ENCODE assay signal across 26 cellular contexts in genomic region chr2:181896286-181896685, GRCh38. TPM values are rescaled to one million over a fixed set of nuclear protein-coding genes. Genes with fewer than 3 reads are reported as not detected.
DNase-seq lines count a peak whose midpoint lies in the region; ATAC-seq, FAIRE-seq and TF ChIP-seq lines count a peak whose summit lies in the region.
"Had no signal": no experiment of that assay in that cellular context is flagged by ENCODE, and none has a peak within 500 bp of the region (broad histone marks: within the 10 kb centered on the region; RNA-seq: fewer than 3 reads in every experiment).

No MANE protein-coding gene starts in this region.

- TF ChIP-seq RAD21 in SK-N-SH (IDR thresholded peaks at IDR 0.05; ENCODE audit: low read length) = no peak

- TF ChIP-seq POLR2A in endothelial cell of umbilical vein (IDR thresholded peaks at IDR 0.05; ENCODE audit: low read depth, low read length) = no peak
- TF ChIP-seq POLR2A in tibial nerve (IDR thresholded peaks at IDR 0.05) = no peak

- H3K9me3 ChIP-seq in SK-N-SH (no peaks in the 10 kb centered on the region), endothelial cell of umbilical vein (replicated peaks; ENCODE audit: control insufficient read depth, insufficient read depth, low read length) (no peaks in the 10 kb centered on the region), mucosa of descending colon (no peaks in the 10 kb centered on the region), tibial nerve (no peaks in the 10 kb centered on the region)
- H3K9me3 ChIP-seq: ovary, SJCRH30 had no signal

- FAIRE-seq in endothelial cell of umbilical vein (lab: Jason Lieb, UNC) = no peak
- no peak for FAIRE-seq in D721Med (lab: Jason Lieb, UNC)
- FAIRE-seq: GM19239 had no signal

- 88% methylated on average over 1 of the region's 1 CpG for WGBS in SK-N-SH (ENCODE audit: low lambda C conversion rate)
- 38 to 39% methylated on average over 1 of the region's 1 CpG for WGBS in tibial nerve, 2 donors

- POLR2A ChIA-PET in SK-N-SH (lab: Yijun Ruan, JAX) (no interaction called here), endothelial cell of umbilical vein (lab: Charles Lee) (no interaction called here)

- BruUV-seq in endothelial cell of umbilical vein (replicated peaks; lab: Mats Ljungman, UMichigan) = no TSS peak

- H3F3A ChIP-seq in SK-N-SH (replicated peaks; ENCODE audit: insufficient read depth) = peaks cover under 1% of the 10 kb centered on the region

- peak overlapping the region in 1 of 2 experiments; percentile 5; a peak in 1 of 4 replicates for H3K4me3 ChIP-seq in SK-N-SH (ENCODE audit: low read depth in 2 of 2, low read length in 1 of 2)
- no peak overlapping the region for H3K4me3 ChIP-seq in endothelial cell of umbilical vein (replicated peaks in 1 of 3; ENCODE audit: insufficient read depth in 1 of 3, low read depth in 1 of 3, low read length in 3 of 3)
- peak overlapping the region; percentile 4 for H3K4me3 ChIP-seq in mucosa of descending colon
- peak overlapping the region in 1 of 4 donors; percentile 69 for H3K4me3 ChIP-seq in tibial nerve
- H3K4me3 ChIP-seq: ovary, SJCRH30 had no signal

- peak overlapping the region; percentile 8 for H3K4me2 ChIP-seq in SK-N-SH
- peak overlapping the region; percentile 100 for H3K4me2 ChIP-seq in endothelial cell of umbilical vein (ENCODE audit: insufficient read depth, low read length)

- TF ChIP-seq EP300 in SK-N-SH (IDR thresholded peaks at IDR 0.05; ENCODE audit: borderline replicate concordance in 1 of 2, low read depth in 1 of 2, low read length in 1 of 2) (no peak), tibial nerve (IDR thresholded peaks at IDR 0.05) (no peak)

- DNase-seq in SK-N-SH (no peak), endothelial cell of umbilical vein (ENCODE audit: low read depth, low spot score) (no peak), mucosa of descending colon (peak in 1 of 3 donors; percentile 19), tibial nerve (ENCODE audit: low spot score in 2 of 2) (no peak), retina (no peak), D721Med (ENCODE audit: insufficient read length, low spot score) (no peak)
- DNase-seq: 8988T; activated B cell treated with CpG ODN at 0.5 μM for 24 hours; activated CD8-positive, alpha-beta T cell treated with anti-CD3 and anti-CD28 coated beads for 36 hours; activated naive CD4-positive, alpha-beta T cell treated with anti-CD3 and anti-CD28 coated beads, Interleukin-2, amount 10 ng/mL, durations not matched to agents 7 days and 5 days; activated T-cell treated with anti-CD3 and anti-CD28 coated beads, Interleukin-2, amount 50 U/mL, for 1 hour; anterior cingulate cortex; C1 segment of cervical spinal cord; cerebellar nuclear complex; effector memory CD8-positive, alpha-beta T cell; GDM1; H7; hippocampal formation; NCI-H1436 treated with DMSO at 0.1 percent for 48 hours; NCI-H2171; ovary; SJCRH30; stimulated activated CD4-positive, alpha-beta T cell treated with anti-CD3 and anti-CD28 coated beads, Interleukin-2, amount 100 ng/mL, for 48 hours had no signal

- TF ChIP-seq CTCF in SK-N-SH (IDR thresholded peaks at IDR 0.05) = no peak
- TF ChIP-seq CTCF in endothelial cell of umbilical vein (IDR thresholded peaks at IDR 0.05; ENCODE audit: extremely low read depth in 1 of 2, insufficient read depth in 1 of 2, low read depth in 1 of 2, low read length in 2 of 2) = no peak
- no peak for TF ChIP-seq CTCF in mucosa of descending colon (IDR thresholded peaks at IDR 0.05)
- TF ChIP-seq CTCF in tibial nerve (IDR thresholded peaks at IDR 0.05) = no peak
- no peak for TF ChIP-seq CTCF in D721Med (IDR thresholded peaks at IDR 0.05; ENCODE audit: insufficient read depth, missing control alignments)

- H3K4me1 ChIP-seq in SK-N-SH (ENCODE audit: control insufficient read depth in 1 of 2, insufficient read depth in 2 of 2, low read depth in 1 of 2, low read length in 1 of 2) (peaks cover 5 to 20% of the 10 kb centered on the region in 2 experiments; a peak in 2 of 4 replicates), endothelial cell of umbilical vein (ENCODE audit: control insufficient read depth, extremely low read depth, insufficient read depth, low read length) (peaks cover 58% of the 10 kb centered on the region), mucosa of descending colon (ENCODE audit: low read depth) (peaks cover 18% of the 10 kb centered on the region), tibial nerve (peaks cover 0 to 79% (median 36%) of the 10 kb centered on the region in 4 donors)

- dilution Hi-C loops in endothelial cell of umbilical vein (cut with MboI; ENCODE audit: extremely low pct_ligation_motif_present, low sequenced_read_pairs) = no loop called here

- H3K9me1 ChIP-seq in endothelial cell of umbilical vein (replicated peaks; ENCODE audit: control insufficient read depth, extremely low read depth, insufficient read depth, low read length) = peaks cover 3% of the 10 kb centered on the region

- CTCF ChIA-PET in SK-N-SH (lab: Yijun Ruan, JAX) = interaction anchor here (1.0 to 2.0 kb wide), 4 partner anchors 8 to 429 kb away, joined by 3 to 14 read pairs (median 3); no protein-coding TSS in a partner anchor
- CTCF ChIA-PET in endothelial cell of umbilical vein (lab: Charles Lee) = interaction anchor here (1.5 to 15.6 kb wide), 5 partner anchors 20 to 182 kb away, joined by 4 to 415 read pairs (median 6); no protein-coding TSS in a partner anchor

- H3K36me3 ChIP-seq in SK-N-SH (replicated peaks in 1 of 2; ENCODE audit: control insufficient read depth in 1 of 2, insufficient read depth in 2 of 2, low read length in 1 of 2) (peaks cover 64 to 82% of the 10 kb centered on the region in 2 experiments), endothelial cell of umbilical vein (ENCODE audit: control insufficient read depth in 2 of 2, extremely low read depth in 1 of 2, insufficient read depth in 2 of 2, low read length in 2 of 2) (peaks cover 9 to 38% of the 10 kb centered on the region in 2 experiments), mucosa of descending colon (ENCODE audit: low read depth) (no peaks in the 10 kb centered on the region), tibial nerve (peaks cover 0 to 27% (median 0%) of the 10 kb centered on the region in 3 donors)
- H3K36me3 ChIP-seq: ovary had no signal

- intact Hi-C loops in endothelial cell of umbilical vein (cut with micrococcal nuclease) (loop anchor here (10.0 kb wide), 2 partner anchors 821 to 911 kb away; partner anchors contain the start of gene UBE2E3), mucosa of descending colon (cut with DNase I, micrococcal nuclease) (no loop called here)

- ATAC-seq in SK-N-SH treated with all-trans-retinoic acid at 6 μM for 48 hours = no peak
- peak; percentile 29 for ATAC-seq in mucosa of descending colon
- ATAC-seq in HG03378 (IDR thresholded peaks at IDR 0.05; ENCODE audit: unreplicated experiment) = no peak
- ATAC-seq: activated CD8-positive, alpha-beta T cell treated with anti-CD3 and anti-CD28 coated beads for 36 hours; effector memory CD8-positive, alpha-beta T cell had no signal

- H3K9me2 ChIP-seq in SK-N-SH = no peaks in the 10 kb centered on the region

- H4K20me1 ChIP-seq in SK-N-SH (ENCODE audit: insufficient read depth) (peaks cover 9% of the 10 kb centered on the region; the same call in 1 of the 2 replicates), endothelial cell of umbilical vein (replicated peaks; ENCODE audit: control insufficient read depth, extremely low read depth, insufficient read depth, low read length) (no peaks in the 10 kb centered on the region)

- H2AFZ ChIP-seq in SK-N-SH (ENCODE audit: low read depth) (no peak overlapping the region), endothelial cell of umbilical vein (ENCODE audit: low read depth, low read length) (no peak overlapping the region)

- H3K27me3 ChIP-seq in SK-N-SH (ENCODE audit: insufficient read depth) (no peaks in the 10 kb centered on the region), endothelial cell of umbilical vein (ENCODE audit: control insufficient read depth in 2 of 2, insufficient read depth in 2 of 2, low read length in 2 of 2) (no peaks in the 10 kb centered on the region), tibial nerve (no peaks in the 10 kb centered on the region)
- H3K27me3 ChIP-seq: ovary, SJCRH30 had no signal

- no peak overlapping the region for H3K27ac ChIP-seq in SK-N-SH (ENCODE audit: low read depth in 2 of 2, low read length in 1 of 2)
- no peak overlapping the region for H3K27ac ChIP-seq in endothelial cell of umbilical vein (ENCODE audit: insufficient read depth, low read depth, low read length)
- peak overlapping the region in 3 of 4 donors; percentile 10 to 94 (median 82) for H3K27ac ChIP-seq in tibial nerve
- H3K27ac ChIP-seq: ovary, SJCRH30 had no signal

- H3K79me2 ChIP-seq in SK-N-SH (ENCODE audit: insufficient read depth) (peaks cover 74% of the 10 kb centered on the region), endothelial cell of umbilical vein (ENCODE audit: control insufficient read depth, insufficient read depth, low read length) (peaks cover 79% of the 10 kb centered on the region)

- H3K9ac ChIP-seq in SK-N-SH = no peak overlapping the region
- H3K9ac ChIP-seq in endothelial cell of umbilical vein (replicated peaks; ENCODE audit: extremely low read depth, insufficient read depth, low read length) = no peak overlapping the region

TF ChIP-seq in SK-N-SH treated with all-trans-retinoic acid at 6 μM for 48 hours, 23 proteins besides CTCF, POLR2A, EP300 and RAD21 (continues in another document):
- TF ChIP-seq GLIS3 (CRISPR knock-in tag; IDR thresholded peaks at IDR 0.05) (no peak), ZNF70 (CRISPR knock-in tag; IDR thresholded peaks at IDR 0.05) (no peak)

TF ChIP-seq in endothelial cell of umbilical vein, 7 proteins besides CTCF, POLR2A, EP300 and RAD21 (continues in another document):
- TF ChIP-seq JUN (IDR thresholded peaks at IDR 0.05; ENCODE audit: borderline replicate concordance, insufficient read depth, insufficient read length, low read depth) (no peak), MAX (IDR thresholded peaks at IDR 0.05; ENCODE audit: insufficient read depth, insufficient read length) (no peak), FOS (IDR thresholded peaks at IDR 0.05; ENCODE audit: borderline replicate concordance, insufficient read depth, low read length) (no peak)

RNA-seq across cellular contexts. Expression of gene ITPRID2, which starts 4.8 kb away (rescaled TPM):
- 41.9 and 53.1 TPM in 2 replicates for polyA plus RNA-seq in SK-N-SH (2012; rRNA removed)
- 47.6 and 51.2 TPM in 2 replicates for polyA plus RNA-seq in SK-N-SH (2012; cell fraction: cytosol; rRNA removed)
- 76.3 and 107 TPM in 2 replicates for polyA plus RNA-seq in SK-N-SH (2012; cell fraction: nucleus; rRNA removed)
- total RNA-seq in endothelial cell of umbilical vein = 235 and 272 TPM in 2 replicates
- polyA plus RNA-seq in endothelial cell of umbilical vein = 30.9 and 37.6 TPM in 2 replicates
- 56.0 and 56.6 TPM in 2 replicates for polyA plus RNA-seq in endothelial cell of umbilical vein (2011; cell fraction: cytosol; rRNA removed)
- polyA plus RNA-seq in endothelial cell of umbilical vein (2011; cell fraction: nucleus; rRNA removed) = 151 and 152 TPM in 2 replicates
- polyA plus RNA-seq in endothelial cell of umbilical vein (2012) = 101 and 145 TPM in 2 replicates
- 102 and 113 TPM in 2 replicates for polyA minus RNA-seq in endothelial cell of umbilical vein
- 55.8 TPM for polyA minus RNA-seq in endothelial cell of umbilical vein (2011; cell fraction: cytosol; rRNA and poly(A)+ RNA removed)
- polyA minus RNA-seq in endothelial cell of umbilical vein (2011; cell fraction: nucleus; rRNA and poly(A)+ RNA removed) = 274 and 443 TPM in 2 replicates
- total RNA-seq in mucosa of descending colon = 100 to 1,000 TPM; 184 to 381 (median 299) TPM
- 100 to 1,000 TPM; 203 to 300 (median 245) TPM for total RNA-seq in tibial nerve

Comparison
In these comparisons a context has a peak if more than half of its experiments do, and no peak if none do; other contexts are left out.
1. H3K27ac ChIP-seq: peak in tibial nerve (3 of 4); none in SK-N-SH (0 of 2) and endothelial cell of umbilical vein (single experiment).